In the genomic region with DNA sequence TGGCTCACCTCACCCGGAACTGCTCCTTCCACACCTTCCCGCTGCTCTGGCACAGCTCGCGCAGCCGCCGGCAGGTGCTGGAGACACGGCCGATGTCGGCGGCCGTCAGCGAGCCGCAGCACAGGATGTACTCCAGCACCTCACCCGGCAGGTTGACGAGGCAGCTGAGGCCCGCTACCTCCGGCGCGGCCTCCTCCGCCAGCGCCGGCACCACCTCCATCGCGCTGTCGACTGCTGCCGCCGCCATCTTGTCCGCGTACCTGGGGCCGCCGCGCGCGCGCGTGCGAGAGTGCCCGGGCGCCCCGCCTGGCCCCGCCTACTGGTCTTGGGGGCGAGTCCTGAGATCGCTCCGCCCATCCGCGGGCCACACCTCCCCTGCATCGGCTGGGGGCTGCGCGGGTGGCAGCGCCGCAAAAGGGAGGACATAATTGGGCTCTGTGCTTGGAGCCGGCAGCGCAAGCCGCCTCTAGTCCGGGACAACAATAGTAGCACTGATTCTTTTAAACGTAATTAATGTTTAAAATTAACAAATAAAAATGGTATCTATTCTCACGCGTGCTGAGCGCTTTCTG, we compare ENCODE assay signal across 8 cellular contexts. TPM values are rescaled to one million over a fixed set of nuclear protein-coding genes. Genes with fewer than 3 reads are reported as not detected.
DNase-seq lines count a peak whose midpoint lies in the region; ATAC-seq and TF ChIP-seq lines count a peak whose summit lies in the region.

A gene with protein sequence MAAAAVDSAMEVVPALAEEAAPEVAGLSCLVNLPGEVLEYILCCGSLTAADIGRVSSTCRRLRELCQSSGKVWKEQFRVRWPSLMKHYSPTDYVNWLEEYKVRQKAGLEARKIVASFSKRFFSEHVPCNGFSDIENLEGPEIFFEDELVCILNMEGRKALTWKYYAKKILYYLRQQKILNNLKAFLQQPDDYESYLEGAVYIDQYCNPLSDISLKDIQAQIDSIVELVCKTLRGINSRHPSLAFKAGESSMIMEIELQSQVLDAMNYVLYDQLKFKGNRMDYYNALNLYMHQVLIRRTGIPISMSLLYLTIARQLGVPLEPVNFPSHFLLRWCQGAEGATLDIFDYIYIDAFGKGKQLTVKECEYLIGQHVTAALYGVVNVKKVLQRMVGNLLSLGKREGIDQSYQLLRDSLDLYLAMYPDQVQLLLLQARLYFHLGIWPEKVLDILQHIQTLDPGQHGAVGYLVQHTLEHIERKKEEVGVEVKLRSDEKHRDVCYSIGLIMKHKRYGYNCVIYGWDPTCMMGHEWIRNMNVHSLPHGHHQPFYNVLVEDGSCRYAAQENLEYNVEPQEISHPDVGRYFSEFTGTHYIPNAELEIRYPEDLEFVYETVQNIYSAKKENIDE (minus strand): TSS at position 261 of the 572 bp plus-strand sequence. CDS start 14 bp downstream, at position 247.

- peaks cover 30% of the 10 kb centered on the region for H3K4me1 Mint-ChIP-seq in nephron progenitor cell
- H3K4me1 Mint-ChIP-seq in stimulated activated naive CD8-positive, alpha-beta T cell treated with anti-CD3 and anti-CD28 coated beads, Interleukin-15, Interleukin-2, amounts not matched to agents 100 ng/mL and 50 ng/mL, for 24 hours (ENCODE audit: low read depth) = peaks cover 24% of the 10 kb centered on the region

- peaks cover 4% of the 10 kb centered on the region for H3K4me1 ChIP-seq in RWPE2 (ENCODE audit: insufficient read depth, poor library complexity, severe bottlenecking)

- H3K27ac ChIP-seq in RWPE2 (ENCODE audit: poor library complexity, severe bottlenecking) = no peak within 1 kb of the TSS

- peaks cover 7% of the 10 kb centered on the region for H3K9me3 Mint-ChIP-seq in nephron progenitor cell
- H3K9me3 Mint-ChIP-seq in stimulated activated naive CD8-positive, alpha-beta T cell treated with anti-CD3 and anti-CD28 coated beads, Interleukin-15, Interleukin-2, amounts not matched to agents 100 ng/mL and 50 ng/mL, for 24 hours = peaks cover 5% of the 10 kb centered on the region

- peak; percentile 84 for ATAC-seq in RWPE2 (ENCODE audit: low read depth)

- peak within 1 kb of the TSS; percentile 93 for H3K27ac Mint-ChIP-seq in nephron progenitor cell
- peak within 1 kb of the TSS; percentile 86 for H3K27ac Mint-ChIP-seq in stimulated activated naive CD8-positive, alpha-beta T cell treated with anti-CD3 and anti-CD28 coated beads, Interleukin-15, Interleukin-2, amounts not matched to agents 100 ng/mL and 50 ng/mL, for 24 hours

- H3K4me3 Mint-ChIP-seq in nephron progenitor cell = peak within 1 kb of the TSS; percentile 94
- peak within 1 kb of the TSS; percentile 96 for H3K4me3 Mint-ChIP-seq in stimulated activated naive CD8-positive, alpha-beta T cell treated with anti-CD3 and anti-CD28 coated beads, Interleukin-15, Interleukin-2, amounts not matched to agents 100 ng/mL and 50 ng/mL, for 24 hours

- H3K27me3 ChIP-seq in RWPE2 (ENCODE audit: insufficient read depth, poor library complexity, severe bottlenecking) = no peaks in the 10 kb centered on the region

- H3K9me3 ChIP-seq in RWPE2 (ENCODE audit: severe bottlenecking) = no peaks in the 10 kb centered on the region

- DNase-seq in Daoy (ENCODE audit: low read depth) (peak; percentile 92), GOT3 (lab: John Stamatoyannopoulos, UW) (peak; percentile 43), LNCaP clone FGC (ENCODE audit: low read depth) (peak; percentile 33), RWPE2 (ENCODE audit: low spot score) (peak; percentile 83), fibroblast of the aortic adventitia (ENCODE audit: low read depth) (peak; percentile 68), nephron progenitor cell (peak; percentile 96)
- DNase-seq in activated effector memory CD4-positive, alpha-beta T cell treated with Interleukin-2 at 50 U/mL for 16 hours = peak; percentile 91

- peaks cover 23% of the 10 kb centered on the region for H3K36me3 Mint-ChIP-seq in nephron progenitor cell (ENCODE audit: low read depth)
- H3K36me3 Mint-ChIP-seq in stimulated activated naive CD8-positive, alpha-beta T cell treated with anti-CD3 and anti-CD28 coated beads, Interleukin-15, Interleukin-2, amounts not matched to agents 100 ng/mL and 50 ng/mL, for 24 hours (ENCODE audit: low read depth) = peaks cover 21% of the 10 kb centered on the region

- H3K4me3 ChIP-seq in LNCaP clone FGC (ENCODE audit: low read depth, low read length) = peak within 1 kb of the TSS; percentile 73
- H3K4me3 ChIP-seq in RWPE2 (ENCODE audit: severe bottlenecking) = peak within 1 kb of the TSS; percentile 78
- peak within 1 kb of the TSS; percentile 90 for H3K4me3 ChIP-seq in fibroblast of the aortic adventitia (ENCODE audit: low read depth, low read length)

- peaks cover 22% of the 10 kb centered on the region for H3K27me3 Mint-ChIP-seq in nephron progenitor cell (ENCODE audit: low read depth, poor library complexity)
- peaks cover 5% of the 10 kb centered on the region for H3K27me3 Mint-ChIP-seq in stimulated activated naive CD8-positive, alpha-beta T cell treated with anti-CD3 and anti-CD28 coated beads, Interleukin-15, Interleukin-2, amounts not matched to agents 100 ng/mL and 50 ng/mL, for 24 hours

- peaks cover 32% of the 10 kb centered on the region for H3K36me3 ChIP-seq in RWPE2 (ENCODE audit: low read depth)

- TF ChIP-seq CTCF in LNCaP clone FGC (IDR thresholded peaks at IDR 0.05; ENCODE audit: control insufficient read depth, extremely low read depth, insufficient read depth) = no peak
- no peak for TF ChIP-seq CTCF in RWPE2 (IDR thresholded peaks at IDR 0.05; ENCODE audit: poor library complexity, severe bottlenecking)
- TF ChIP-seq CTCF in fibroblast of the aortic adventitia (IDR thresholded peaks at IDR 0.05; ENCODE audit: insufficient read depth, low read length) = no peak
- TF ChIP-seq CTCF in nephron progenitor cell (IDR thresholded peaks at IDR 0.05) = no peak

RNA-seq across cellular contexts. Expression of the gene that starts here (rescaled TPM):
- total RNA-seq in Daoy (2014; rRNA removed; shearing (Covaris generic)) = 34.2 and 63.6 TPM in 2 replicates
- 41.5 and 44.8 TPM in 2 replicates for total RNA-seq in fibroblast of the aortic adventitia (ENCODE audit: low replicate concordance)

Comparison
In these comparisons a context has a peak if more than half of its experiments do, and no peak if none do; other contexts are left out.
1. DNase-seq: peak in every context shown above with its lines; median percentile 96 in nephron progenitor cell; 92 in Daoy; 91 in activated effector memory CD4-positive, alpha-beta T cell treated with Interleukin-2 at 50 U/mL for 16 hours; 83 in RWPE2; 68 in fibroblast of the aortic adventitia; 43 in GOT3; 33 in LNCaP clone FGC.